Comparison of ENCODE assay signal across 26 cellular contexts in the genomic region with DNA sequence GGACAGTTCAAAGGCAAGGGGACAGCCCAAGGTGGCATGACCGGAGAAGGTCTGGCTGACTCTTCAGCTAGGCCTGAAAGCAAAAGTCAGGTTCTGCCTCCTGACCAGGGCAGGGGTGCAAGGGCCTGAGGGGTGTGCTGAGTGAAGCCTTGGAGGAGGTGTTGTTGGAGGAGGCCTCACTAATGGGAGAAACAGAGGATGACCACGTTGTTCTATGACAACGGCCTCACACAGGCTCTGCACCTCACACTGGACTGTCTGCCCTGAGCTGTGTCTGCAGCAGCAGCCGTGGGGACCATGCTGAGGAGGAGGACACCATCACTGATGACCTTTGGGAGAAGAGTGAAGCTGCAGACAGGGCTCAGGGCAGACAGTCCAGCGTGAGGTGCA.
"Had no signal": no experiment of that assay in that cellular context is flagged by ENCODE, and none has a peak within 500 bp of the region (broad histone marks: within the 10 kb centered on the region; RNA-seq: fewer than 3 reads in every experiment).

No MANE protein-coding gene starts in this region.

- H3K27me3 Mint-ChIP-seq: activated naive CD4-positive, alpha-beta T cell treated with anti-CD3 and anti-CD28 coated beads, Interleukin-2, amount 10 ng/mL, durations not matched to agents 7 days and 5 days; progenitor cell of endocrine pancreas had no signal

- H3K36me3 ChIP-seq: ascending aorta, heart right ventricle, left ventricle myocardium inferior, thyroid gland, upper lobe of left lung had no signal

- H3K4me1 Mint-ChIP-seq: activated naive CD4-positive, alpha-beta T cell treated with anti-CD3 and anti-CD28 coated beads, Interleukin-2, amount 10 ng/mL, durations not matched to agents 7 days and 5 days; activated naive CD8-positive, alpha-beta T cell treated with anti-CD3 and anti-CD28 coated beads, Interleukin-2, amount 10 ng/mL, durations not matched to agents 7 days and 5 days had no signal

- H3K4me3 Mint-ChIP-seq: activated naive CD4-positive, alpha-beta T cell treated with anti-CD3 and anti-CD28 coated beads, Interleukin-2, amount 10 ng/mL, durations not matched to agents 7 days and 5 days; activated naive CD8-positive, alpha-beta T cell treated with anti-CD3 and anti-CD28 coated beads, Interleukin-2, amount 10 ng/mL, durations not matched to agents 7 days and 5 days; natural killer cell treated with Interleukin-12 subunit alpha and Interleukin-12 subunit beta and Interleukin-15 and Interleukin-18, amount 100 ng/mL, for 72 hours; stimulated activated memory B cell treated with anti-CD40 and anti-IgM and Interleukin-4, amounts not matched to agents 10 μg/mL and 1 μg/mL and 100 μg/mL, for 72 hours had no signal

- H3K27ac ChIP-seq: ascending aorta, brain microvascular endothelial cell, esophagus muscularis mucosa, heart right ventricle, left ventricle myocardium inferior, stomach, thyroid gland, upper lobe of left lung had no signal

- H3K9me3 ChIP-seq: ascending aorta, esophagus muscularis mucosa, heart right ventricle, left ventricle myocardium inferior, mucosa of descending colon, stomach, thyroid gland, upper lobe of left lung had no signal

- H3K4me3 ChIP-seq: ascending aorta, esophagus muscularis mucosa, heart right ventricle, left ventricle myocardium inferior, mucosa of descending colon, stomach, thyroid gland, upper lobe of left lung had no signal

- H3K9me3 Mint-ChIP-seq: activated naive CD4-positive, alpha-beta T cell treated with anti-CD3 and anti-CD28 coated beads, Interleukin-2, amount 10 ng/mL, durations not matched to agents 7 days and 5 days; activated naive CD8-positive, alpha-beta T cell treated with anti-CD3 and anti-CD28 coated beads, Interleukin-2, amount 10 ng/mL, durations not matched to agents 7 days and 5 days; natural killer cell treated with Interleukin-12 subunit alpha and Interleukin-12 subunit beta and Interleukin-15 and Interleukin-18, amount 100 ng/mL, for 72 hours; stimulated activated memory B cell treated with anti-CD40 and anti-IgM and Interleukin-4, amounts not matched to agents 10 μg/mL and 1 μg/mL and 100 μg/mL, for 72 hours had no signal

- ATAC-seq: foreskin keratinocyte; heart right ventricle; mucosa of descending colon; sciatic nerve; stimulated activated memory B cell treated with anti-CD40 and anti-IgM and Interleukin-4, amounts not matched to agents 10 μg/mL and 1 μg/mL and 100 μg/mL, for 72 hours had no signal

- DNase-seq: activated CD4-positive, alpha-beta T cell treated with anti-CD3 and anti-CD28 coated beads for 4 hours; activated CD4-positive, alpha-beta T cell treated with anti-CD3 and anti-CD28 coated beads, Interleukin-2, amount 50 U/mL, for 4 hours; activated gamma-delta T cell; activated naive CD4-positive, alpha-beta T cell treated with anti-CD3 and anti-CD28 coated beads, Interleukin-2, amount 10 ng/mL, durations not matched to agents 7 days and 5 days; activated naive CD8-positive, alpha-beta T cell treated with anti-CD3 and anti-CD28 coated beads, Interleukin-2, amount 10 ng/mL, durations not matched to agents 7 days and 5 days; activated T-cell treated with anti-CD3 and anti-CD28 coated beads, Interleukin-2, amount 50 U/mL, for 1 hour; brain microvascular endothelial cell; central memory CD4-positive, alpha-beta T cell; foreskin keratinocyte; heart right ventricle; left ventricle myocardium inferior; mucosa of descending colon; small intestine; stimulated activated CD4-positive, alpha-beta T cell treated with anti-CD3 and anti-CD28 coated beads, Interleukin-1b, Interleukin-23, amount 100 ng/mL, for 48 hours; stimulated activated CD4-positive, alpha-beta T cell treated with anti-CD3 and anti-CD28 coated beads, Interleukin-4, amount 100 ng/mL, for 4 hours; stimulated activated CD8-positive, alpha-beta memory T cell treated with anti-CD3 and anti-CD28 coated beads, Interleukin-4, amount 100 ng/mL, for 48 hours; T-helper 1 cell; thyroid gland had no signal

- H3K4me1 ChIP-seq: ascending aorta, esophagus muscularis mucosa, heart right ventricle, left ventricle myocardium inferior, stomach, thyroid gland, upper lobe of left lung had no signal

- H3K27me3 ChIP-seq: ascending aorta, brain microvascular endothelial cell, esophagus muscularis mucosa, foreskin keratinocyte, stomach, thyroid gland, upper lobe of left lung had no signal

- H3K27ac Mint-ChIP-seq: activated naive CD4-positive, alpha-beta T cell treated with anti-CD3 and anti-CD28 coated beads, Interleukin-2, amount 10 ng/mL, durations not matched to agents 7 days and 5 days; activated naive CD8-positive, alpha-beta T cell treated with anti-CD3 and anti-CD28 coated beads, Interleukin-2, amount 10 ng/mL, durations not matched to agents 7 days and 5 days; natural killer cell treated with Interleukin-12 subunit alpha and Interleukin-12 subunit beta and Interleukin-15 and Interleukin-18, amount 100 ng/mL, for 72 hours; progenitor cell of endocrine pancreas; stimulated activated memory B cell treated with anti-CD40 and anti-IgM and Interleukin-4, amounts not matched to agents 10 μg/mL and 1 μg/mL and 100 μg/mL, for 72 hours had no signal

- H3K36me3 Mint-ChIP-seq: activated naive CD4-positive, alpha-beta T cell treated with anti-CD3 and anti-CD28 coated beads, Interleukin-2, amount 10 ng/mL, durations not matched to agents 7 days and 5 days; activated naive CD8-positive, alpha-beta T cell treated with anti-CD3 and anti-CD28 coated beads, Interleukin-2, amount 10 ng/mL, durations not matched to agents 7 days and 5 days; natural killer cell treated with Interleukin-12 subunit alpha and Interleukin-12 subunit beta and Interleukin-15 and Interleukin-18, amount 100 ng/mL, for 72 hours; stimulated activated memory B cell treated with anti-CD40 and anti-IgM and Interleukin-4, amounts not matched to agents 10 μg/mL and 1 μg/mL and 100 μg/mL, for 72 hours had no signal
